ENCODE assay signal across 23 cellular contexts in the genomic region with DNA sequence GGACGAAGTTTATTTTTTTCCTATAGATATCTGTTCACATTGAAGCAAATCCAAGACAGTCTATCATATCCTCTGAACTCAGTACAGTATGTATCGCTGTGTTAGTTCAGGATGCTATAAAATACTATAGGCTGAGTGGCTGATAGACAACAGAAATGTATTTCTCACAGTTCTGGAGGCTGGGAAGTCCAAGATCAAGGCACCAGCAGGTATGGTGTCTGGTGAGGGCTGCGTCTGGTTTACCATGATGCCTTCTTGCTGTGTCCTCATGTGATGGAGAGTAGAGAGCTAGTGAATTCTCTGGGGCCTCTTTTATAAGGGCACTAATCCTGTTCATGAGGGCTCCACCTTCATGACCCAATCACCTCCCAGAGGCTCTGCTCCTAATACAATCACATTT.
"Had no signal": no experiment of that assay in that cellular context is flagged by ENCODE, and none has a peak within 500 bp of the region (broad histone marks: within the 10 kb centered on the region; RNA-seq: fewer than 3 reads in every experiment).

No MANE protein-coding gene starts in this region.

- FAIRE-seq: HTR-8/SVneo had no signal

- H3K9me3 ChIP-seq: MG63, SJCRH30 had no signal

- DNase-seq: KBM-7, MG63, NCI-H1092, NCI-H1105 treated with DMSO at 0.1 percent for 48 hours, NCI-H1417 treated with DMSO at 0.1 percent for 48 hours, NCI-H146, NCI-H1694 treated with DMSO at 0.1 percent for 48 hours, NCI-H2081 treated with DMSO at 0.1 percent for 48 hours, NCI-H2171, NCI-H226, NCI-H446, NCI-H510A, NCI-H524 treated with DMSO at 0.1 percent for 48 hours, NCI-H69, NCI-H774, PC-3, SHP77 treated with DMSO at 0.1 percent for 48 hours, SJCRH30 had no signal

- ATAC-seq: Panc1, PC-3, SK-N-SH treated with all-trans-retinoic acid at 6 μM for 48 hours had no signal

- H3K27me3 ChIP-seq: MG63 had no signal

- H3K4me3 ChIP-seq: MG63, SJCRH30 had no signal

- H3K27ac ChIP-seq: HL-60, RWPE1, SJCRH30 had no signal

- H3K36me3 ChIP-seq: MG63, SJCRH30 had no signal

- H3K4me1 ChIP-seq: SJCRH30 had no signal
